ENCODE assay signal across 26 cellular contexts in genomic region chr2:221405521-221405920, GRCh38.
"Had no signal": no experiment of that assay in that cellular context is flagged by ENCODE, and none has a peak within 500 bp of the region (broad histone marks: within the 10 kb centered on the region; RNA-seq: fewer than 3 reads in every experiment).

No MANE protein-coding gene starts in this region.

- H3K36me3 ChIP-seq: stomach, suprapubic skin, thoracic aorta, thyroid gland, tibial artery, tibial nerve, transverse colon, upper lobe of left lung, upper lobe of right lung, uterus, vagina had no signal

- ATAC-seq: stimulated activated effector memory CD8-positive, alpha-beta T cell treated with anti-CD3 and anti-CD28 coated beads, Interleukin-12 subunit alpha, Interleukin-12 subunit beta, amount 100 ng/mL, for 72 hours; stimulated activated memory B cell treated with anti-CD40 and anti-IgM and Interleukin-4, amounts not matched to agents 10 μg/mL and 1 μg/mL and 100 μg/mL, for 72 hours; stimulated activated naive B cell treated with anti-CD40 and anti-IgM and Interleukin-4, amounts not matched to agents 10 μg/mL and 1 μg/mL and 100 μg/mL, for 72 hours; stimulated activated naive CD8-positive, alpha-beta T cell treated with anti-CD3 and anti-CD28 coated beads, Interleukin-15, amount 100 ng/mL, for 72 hours; stimulated activated naive CD8-positive, alpha-beta T cell treated with anti-CD3 and anti-CD28 coated beads, Interleukin-15, Interleukin-2, amounts not matched to agents 100 U/mL and 50 U/mL, for 24 hours; upper lobe of right lung had no signal

- H3K4me3 ChIP-seq: stomach, suprapubic skin, thoracic aorta, thyroid gland, tibial artery, tibial nerve, transverse colon, upper lobe of left lung, upper lobe of right lung, uterus, vagina had no signal

- H3K27me3 ChIP-seq: stomach, suprapubic skin, thyroid gland, tibial artery, tibial nerve, transverse colon, upper lobe of left lung, upper lobe of right lung, uterus, vagina had no signal

- H3K4me1 ChIP-seq: stomach, suprapubic skin, thyroid gland, tibial artery, tibial nerve, transverse colon, upper lobe of left lung, upper lobe of right lung, uterus, vagina had no signal

- H3K9me3 ChIP-seq: suprapubic skin, thyroid gland, upper lobe of left lung, upper lobe of right lung, uterus, vagina had no signal

- H3K27ac ChIP-seq: stomach, suprapubic skin, thoracic aorta, thyroid gland, tibial artery, tibial nerve, transverse colon, upper lobe of left lung, upper lobe of right lung, uterus, vagina had no signal

- FAIRE-seq: urothelium cell line had no signal

- DNase-seq: stimulated activated CD4-positive, alpha-beta T cell treated with anti-CD3 and anti-CD28 coated beads, Interleukin-2, amount 100 ng/mL, for 48 hours; stimulated activated CD4-positive, alpha-beta T cell treated with anti-CD3 and anti-CD28 coated beads, Interleukin-4, amount 100 ng/mL, for 1 hour; stimulated activated CD4-positive, alpha-beta T cell treated with anti-CD3 and anti-CD28 coated beads, Interleukin-4, amount 100 ng/mL, for 24 hours; stimulated activated CD4-positive, alpha-beta T cell treated with anti-CD3 and anti-CD28 coated beads, Interleukin-4, amount 100 ng/mL, for 4 hours; stimulated activated CD8-positive, alpha-beta memory T cell treated with anti-CD3 and anti-CD28 coated beads, Interleukin-4, amount 100 ng/mL, for 48 hours; stimulated activated naive B cell treated with anti-CD40 and anti-IgM and Interleukin-4, amounts not matched to agents 10 μg/mL and 1 μg/mL and 100 μg/mL, for 72 hours; stimulated activated naive CD4-positive, alpha-beta T cell; stimulated activated naive CD4-positive, alpha-beta T cell treated with Interleukin-2 at 50 U/mL for 16 hours; stimulated activated naive CD8-positive, alpha-beta T cell treated with anti-CD3 and anti-CD28 coated beads, Interleukin-15, amount 100 ng/mL, for 72 hours; stimulated activated naive CD8-positive, alpha-beta T cell treated with anti-CD3 and anti-CD28 coated beads, Interleukin-15, Interleukin-2, amounts not matched to agents 100 U/mL and 50 U/mL, for 24 hours; stomach; substantia nigra; thyroid gland; tibial artery; transverse colon; trophoblast cell; upper lobe of left lung; upper lobe of right lung; uterus had no signal
